ENCODE assay signal across 18 cellular contexts in genomic region chr13:65054277-65054676, GRCh38.
"Had no signal": no experiment of that assay in that cellular context is flagged by ENCODE, and none has a peak within 500 bp of the region (broad histone marks: within the 10 kb centered on the region; RNA-seq: fewer than 3 reads in every experiment).

No MANE protein-coding gene starts in this region.

- DNase-seq: effector memory CD8-positive, alpha-beta T cell; erythroblast; esophagus squamous epithelium; foreskin melanocyte; glutamatergic neuron; heart right ventricle; hippocampal formation; left cardiac atrium; left lung; mesenchymal stem cell; midbrain; naive thymus-derived CD4-positive, alpha-beta T cell; right lobe of liver; small intestine; stimulated activated CD4-positive, alpha-beta T cell treated with anti-CD3 and anti-CD28 coated beads, Interleukin-15, amount 100 ng/mL, for 24 hours; stimulated activated CD4-positive, alpha-beta T cell treated with anti-CD3 and anti-CD28 coated beads, Interleukin-2, amount 100 ng/mL, for 48 hours; stimulated activated naive B cell treated with anti-CD40 and anti-IgM and Interleukin-4, amounts not matched to agents 10 μg/mL and 1 μg/mL and 100 μg/mL, for 72 hours; upper lobe of left lung had no signal
